10 cellular contexts compared by ENCODE assay signal in genomic region chr5:66498791-66499207, GRCh38.
DNase-seq lines count a peak whose midpoint lies in the region; ATAC-seq and TF ChIP-seq lines count a peak whose summit lies in the region.
"Had no signal": no experiment of that assay in that cellular context is flagged by ENCODE, and none has a peak within 500 bp of the region (broad histone marks: within the 10 kb centered on the region; RNA-seq: fewer than 3 reads in every experiment).

No MANE protein-coding gene starts in this region.

- intact Hi-C loops in heart left ventricle (cut with DNase I): loop anchor here in 7 of 10 donors (5.0 kb wide), 1 partner anchor 191 kb away; no protein-coding TSS in a partner anchor

- peaks cover 0 to 6% (median 0%) of the 10 kb centered on the region in 12 donors for H3K4me1 ChIP-seq in heart left ventricle

- no peaks in the 10 kb centered on the region for H3K9me3 ChIP-seq in heart left ventricle

- no peak overlapping the region for H3K27ac ChIP-seq in heart left ventricle

- H3K27me3 ChIP-seq in H7 (ENCODE audit: control insufficient read depth, insufficient read depth, low read length): no peaks in the 10 kb centered on the region
- no peaks in the 10 kb centered on the region for H3K27me3 ChIP-seq in heart left ventricle

- peak in 10 of 12 donors; percentile 21 to 57 (median 42) for TF ChIP-seq CTCF in heart left ventricle (IDR thresholded peaks at IDR 0.05)

- TF ChIP-seq POLR2A in heart left ventricle (IDR thresholded peaks at IDR 0.05): no peak

- in situ Hi-C loops in ACHN (cut with HindIII; ENCODE audit: low pct_ligation_motif_present, low pct_unique_long_range_greater_than_20kb, low sequenced_read_pairs): no loop called here

- H3K4me3 ChIP-seq in H7 (ENCODE audit: insufficient read depth, low read depth, low read length) (no peak overlapping the region), heart left ventricle (no peak overlapping the region)

- ATAC-seq in heart left ventricle (peak; percentile 77 to 91 (median 87)), HG02870 (IDR thresholded peaks at IDR 0.05; ENCODE audit: unreplicated experiment) (no peak)

- H3K36me3 ChIP-seq in H7 (replicated peaks; ENCODE audit: control insufficient read depth, insufficient read depth, low read length) (no peaks in the 10 kb centered on the region), heart left ventricle (no peaks in the 10 kb centered on the region)

- DNase-seq in ACHN (peak; percentile 2), H7 (peak; percentile 20), SHP77 (lab: John Stamatoyannopoulos, UW) (peak; percentile 11 to 35), heart left ventricle (peak in 4 of 5 donors; percentile 31 to 38 (median 36)), OCI-M2 (lab: John Stamatoyannopoulos, UW; ENCODE audit: unreplicated experiment) (no peak), NCI-H1417 (lab: John Stamatoyannopoulos, UW) (no peak), DMS153 (lab: John Stamatoyannopoulos, UW) (no peak)
- DNase-seq: activated naive CD8-positive, alpha-beta T cell treated with anti-CD3 and anti-CD28 coated beads for 36 hours; stimulated activated naive CD4-positive, alpha-beta T cell treated with Interleukin-2 at 50 U/mL for 16 hours had no signal

- WGBS in heart left ventricle, 4 donors: 79 to 93% (median 83%) methylated on average over 4 of the region's 4 CpGs

Comparison
In these comparisons a context has a peak if more than half of its experiments do, and no peak if none do; other contexts are left out.
1. DNase-seq: peak in ACHN (single experiment), H7 (single experiment), SHP77 (2 of 2) and heart left ventricle (4 of 5); none in OCI-M2 (single experiment), NCI-H1417 (0 of 3) and DMS153 (single experiment).